In the genomic region with DNA sequence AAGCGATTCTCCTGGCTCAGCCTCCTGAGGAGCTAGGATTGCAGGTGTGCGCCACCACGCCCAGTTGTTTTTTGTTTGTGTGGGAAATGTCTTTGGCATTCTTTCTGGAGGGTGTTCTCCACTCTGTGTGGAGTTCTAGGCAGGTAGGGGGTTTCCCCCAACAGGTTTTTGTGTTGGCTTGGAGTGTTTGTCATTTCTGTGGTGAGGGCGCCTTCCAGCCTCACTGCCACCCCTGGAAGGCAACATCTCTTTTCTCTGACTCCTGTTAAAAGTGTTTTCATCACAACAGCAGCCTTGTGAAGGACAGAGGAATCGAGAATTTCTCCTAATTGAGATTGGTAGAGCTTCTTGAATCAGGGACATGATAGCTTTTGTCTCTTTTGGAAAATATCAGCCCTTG, we compare ENCODE assay signal across 1 cellular context.
TF ChIP-seq lines count a peak whose summit lies in the region.

No MANE protein-coding gene starts in this region.

TF ChIP-seq in SK-N-SH treated with all-trans-retinoic acid at 6 μM for 48 hours, 23 proteins besides CTCF, POLR2A, EP300 and RAD21 (continued from another document):
- TF ChIP-seq ESRRG (CRISPR knock-in tag; IDR thresholded peaks at IDR 0.05) (no peak), ZNF70 (CRISPR knock-in tag; IDR thresholded peaks at IDR 0.05) (no peak), TOX (CRISPR knock-in tag; IDR thresholded peaks at IDR 0.05; ENCODE audit: borderline replicate concordance) (no peak), SNAI2 (CRISPR knock-in tag; IDR thresholded peaks at IDR 0.05) (no peak), RARB (CRISPR knock-in tag; IDR thresholded peaks at IDR 0.05) (no peak), TCF4 (CRISPR knock-in tag; IDR thresholded peaks at IDR 0.05; ENCODE audit: borderline replicate concordance) (no peak), CSDC2 (CRISPR knock-in tag; IDR thresholded peaks at IDR 0.05) (no peak)
- TF ChIP-seq, protein P1, sequence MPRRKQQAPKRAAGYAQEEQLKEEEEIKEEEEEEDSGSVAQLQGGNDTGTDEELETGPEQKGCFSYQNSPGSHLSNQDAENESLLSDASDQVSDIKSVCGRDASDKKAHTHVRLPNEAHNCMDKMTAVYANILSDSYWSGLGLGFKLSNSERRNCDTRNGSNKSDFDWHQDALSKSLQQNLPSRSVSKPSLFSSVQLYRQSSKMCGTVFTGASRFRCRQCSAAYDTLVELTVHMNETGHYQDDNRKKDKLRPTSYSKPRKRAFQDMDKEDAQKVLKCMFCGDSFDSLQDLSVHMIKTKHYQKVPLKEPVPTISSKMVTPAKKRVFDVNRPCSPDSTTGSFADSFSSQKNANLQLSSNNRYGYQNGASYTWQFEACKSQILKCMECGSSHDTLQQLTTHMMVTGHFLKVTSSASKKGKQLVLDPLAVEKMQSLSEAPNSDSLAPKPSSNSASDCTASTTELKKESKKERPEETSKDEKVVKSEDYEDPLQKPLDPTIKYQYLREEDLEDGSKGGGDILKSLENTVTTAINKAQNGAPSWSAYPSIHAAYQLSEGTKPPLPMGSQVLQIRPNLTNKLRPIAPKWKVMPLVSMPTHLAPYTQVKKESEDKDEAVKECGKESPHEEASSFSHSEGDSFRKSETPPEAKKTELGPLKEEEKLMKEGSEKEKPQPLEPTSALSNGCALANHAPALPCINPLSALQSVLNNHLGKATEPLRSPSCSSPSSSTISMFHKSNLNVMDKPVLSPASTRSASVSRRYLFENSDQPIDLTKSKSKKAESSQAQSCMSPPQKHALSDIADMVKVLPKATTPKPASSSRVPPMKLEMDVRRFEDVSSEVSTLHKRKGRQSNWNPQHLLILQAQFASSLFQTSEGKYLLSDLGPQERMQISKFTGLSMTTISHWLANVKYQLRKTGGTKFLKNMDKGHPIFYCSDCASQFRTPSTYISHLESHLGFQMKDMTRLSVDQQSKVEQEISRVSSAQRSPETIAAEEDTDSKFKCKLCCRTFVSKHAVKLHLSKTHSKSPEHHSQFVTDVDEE (CRISPR knock-in tag; IDR thresholded peaks at IDR 0.05) = no peak
- TF ChIP-seq, protein P2, sequence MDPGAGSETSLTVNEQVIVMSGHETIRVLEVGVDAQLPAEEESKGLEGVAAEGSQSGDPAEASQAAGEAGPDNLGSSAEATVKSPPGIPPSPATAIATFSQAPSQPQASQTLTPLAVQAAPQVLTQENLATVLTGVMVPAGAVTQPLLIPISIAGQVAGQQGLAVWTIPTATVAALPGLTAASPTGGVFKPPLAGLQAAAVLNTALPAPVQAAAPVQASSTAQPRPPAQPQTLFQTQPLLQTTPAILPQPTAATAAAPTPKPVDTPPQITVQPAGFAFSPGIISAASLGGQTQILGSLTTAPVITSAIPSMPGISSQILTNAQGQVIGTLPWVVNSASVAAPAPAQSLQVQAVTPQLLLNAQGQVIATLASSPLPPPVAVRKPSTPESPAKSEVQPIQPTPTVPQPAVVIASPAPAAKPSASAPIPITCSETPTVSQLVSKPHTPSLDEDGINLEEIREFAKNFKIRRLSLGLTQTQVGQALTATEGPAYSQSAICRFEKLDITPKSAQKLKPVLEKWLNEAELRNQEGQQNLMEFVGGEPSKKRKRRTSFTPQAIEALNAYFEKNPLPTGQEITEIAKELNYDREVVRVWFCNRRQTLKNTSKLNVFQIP (CRISPR knock-in tag; IDR thresholded peaks at IDR 0.05; ENCODE audit: borderline replicate concordance, low read depth) = no peak
- TF ChIP-seq, protein P3, sequence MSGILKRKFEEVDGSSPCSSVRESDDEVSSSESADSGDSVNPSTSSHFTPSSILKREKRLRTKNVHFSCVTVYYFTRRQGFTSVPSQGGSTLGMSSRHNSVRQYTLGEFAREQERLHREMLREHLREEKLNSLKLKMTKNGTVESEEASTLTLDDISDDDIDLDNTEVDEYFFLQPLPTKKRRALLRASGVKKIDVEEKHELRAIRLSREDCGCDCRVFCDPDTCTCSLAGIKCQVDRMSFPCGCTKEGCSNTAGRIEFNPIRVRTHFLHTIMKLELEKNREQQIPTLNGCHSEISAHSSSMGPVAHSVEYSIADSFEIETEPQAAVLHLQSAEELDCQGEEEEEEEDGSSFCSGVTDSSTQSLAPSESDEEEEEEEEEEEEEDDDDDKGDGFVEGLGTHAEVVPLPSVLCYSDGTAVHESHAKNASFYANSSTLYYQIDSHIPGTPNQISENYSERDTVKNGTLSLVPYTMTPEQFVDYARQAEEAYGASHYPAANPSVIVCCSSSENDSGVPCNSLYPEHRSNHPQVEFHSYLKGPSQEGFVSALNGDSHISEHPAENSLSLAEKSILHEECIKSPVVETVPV (CRISPR knock-in tag; IDR thresholded peaks at IDR 0.05) = no peak
- TF ChIP-seq, protein P4, sequence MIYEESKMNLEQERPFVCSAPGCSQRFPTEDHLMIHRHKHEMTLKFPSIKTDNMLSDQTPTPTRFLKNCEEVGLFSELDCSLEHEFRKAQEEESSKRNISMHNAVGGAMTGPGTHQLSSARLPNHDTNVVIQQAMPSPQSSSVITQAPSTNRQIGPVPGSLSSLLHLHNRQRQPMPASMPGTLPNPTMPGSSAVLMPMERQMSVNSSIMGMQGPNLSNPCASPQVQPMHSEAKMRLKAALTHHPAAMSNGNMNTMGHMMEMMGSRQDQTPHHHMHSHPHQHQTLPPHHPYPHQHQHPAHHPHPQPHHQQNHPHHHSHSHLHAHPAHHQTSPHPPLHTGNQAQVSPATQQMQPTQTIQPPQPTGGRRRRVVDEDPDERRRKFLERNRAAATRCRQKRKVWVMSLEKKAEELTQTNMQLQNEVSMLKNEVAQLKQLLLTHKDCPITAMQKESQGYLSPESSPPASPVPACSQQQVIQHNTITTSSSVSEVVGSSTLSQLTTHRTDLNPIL (CRISPR knock-in tag; IDR thresholded peaks at IDR 0.05; ENCODE audit: low read depth) = no peak
- TF ChIP-seq, protein P5, sequence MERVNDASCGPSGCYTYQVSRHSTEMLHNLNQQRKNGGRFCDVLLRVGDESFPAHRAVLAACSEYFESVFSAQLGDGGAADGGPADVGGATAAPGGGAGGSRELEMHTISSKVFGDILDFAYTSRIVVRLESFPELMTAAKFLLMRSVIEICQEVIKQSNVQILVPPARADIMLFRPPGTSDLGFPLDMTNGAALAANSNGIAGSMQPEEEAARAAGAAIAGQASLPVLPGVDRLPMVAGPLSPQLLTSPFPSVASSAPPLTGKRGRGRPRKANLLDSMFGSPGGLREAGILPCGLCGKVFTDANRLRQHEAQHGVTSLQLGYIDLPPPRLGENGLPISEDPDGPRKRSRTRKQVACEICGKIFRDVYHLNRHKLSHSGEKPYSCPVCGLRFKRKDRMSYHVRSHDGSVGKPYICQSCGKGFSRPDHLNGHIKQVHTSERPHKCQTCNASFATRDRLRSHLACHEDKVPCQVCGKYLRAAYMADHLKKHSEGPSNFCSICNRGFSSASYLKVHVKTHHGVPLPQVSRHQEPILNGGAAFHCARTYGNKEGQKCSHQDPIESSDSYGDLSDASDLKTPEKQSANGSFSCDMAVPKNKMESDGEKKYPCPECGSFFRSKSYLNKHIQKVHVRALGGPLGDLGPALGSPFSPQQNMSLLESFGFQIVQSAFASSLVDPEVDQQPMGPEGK (CRISPR knock-in tag; IDR thresholded peaks at IDR 0.05; ENCODE audit: borderline replicate concordance) = no peak
